In the genomic region with DNA sequence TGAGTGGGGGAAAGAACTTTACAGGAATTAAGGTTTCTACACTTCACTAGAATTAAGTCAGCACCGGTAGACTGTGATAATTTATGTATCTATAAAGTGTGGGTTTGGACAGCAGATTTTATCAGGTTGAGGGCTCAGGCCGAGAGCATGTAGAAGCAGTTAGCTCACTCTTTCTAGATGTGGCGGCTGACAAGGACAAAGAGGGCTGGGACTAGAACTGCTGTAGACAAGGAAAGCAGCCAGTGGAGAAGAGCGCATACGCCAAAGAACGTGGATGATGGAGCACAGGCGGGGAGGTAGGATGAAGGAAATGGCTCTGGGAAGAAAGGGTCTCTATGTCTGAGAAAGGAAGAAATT, we compare ENCODE assay signal across 8 cellular contexts. TPM values are rescaled to one million over a fixed set of nuclear protein-coding genes. Genes with fewer than 3 reads are reported as not detected.
DNase-seq lines count a peak whose midpoint lies in the region; ATAC-seq and TF ChIP-seq lines count a peak whose summit lies in the region.

No MANE protein-coding gene starts in this region.

- H3K9ac ChIP-seq in fibroblast of lung (ENCODE audit: insufficient read depth, low read length), result peak overlapping the region; percentile 95

- POLR2A ChIA-PET in activated B cell treated with CpG ODN at 0.5 μM for 24 hours (lab: Charles Lee), result interaction anchor here (0.6 to 2.7 kb wide), 8 partner anchors 121 to 1256 kb away, joined by 3 to 18 read pairs (median 4); partner anchors contain the start of gene CRLF3

- no peaks in the 10 kb centered on the region for H4K20me1 ChIP-seq in fibroblast of lung (ENCODE audit: control insufficient read depth, extremely low read depth, insufficient read depth, low read length)

- peak overlapping the region; percentile 97 for H3K27ac ChIP-seq in fibroblast of lung (ENCODE audit: insufficient read depth, low read length)

- H3K36me3 Mint-ChIP-seq in activated B cell treated with CpG ODN at 0.5 μM for 24 hours (ENCODE audit: low read depth), result peaks cover 31% of the 10 kb centered on the region

- no peaks in the 10 kb centered on the region for H3K27me3 ChIP-seq in fibroblast of lung (ENCODE audit: control insufficient read depth, insufficient read depth, low read length)

- peak overlapping the region; percentile 97 for H3K27ac Mint-ChIP-seq in activated B cell treated with CpG ODN at 0.5 μM for 24 hours

- H3K79me2 ChIP-seq in fibroblast of lung (ENCODE audit: control insufficient read depth, insufficient read depth, low read length), result peaks cover 23% of the 10 kb centered on the region

- TF ChIP-seq CTCF in activated B cell treated with CpG ODN at 0.5 μM for 24 hours (IDR thresholded peaks at IDR 0.05) (no peak), fibroblast of lung (conservative IDR thresholded peaks at IDR 0.05 in 1 of 2, IDR thresholded peaks at IDR 0.05 in 1 of 2; ENCODE audit: low read depth in 1 of 2, low read length in 2 of 2) (no peak), omental fat pad (IDR thresholded peaks at IDR 0.05) (no peak)

- H3K27me3 Mint-ChIP-seq in activated B cell treated with CpG ODN at 0.5 μM for 24 hours, result no peaks in the 10 kb centered on the region

- ATAC-seq in HG03457 (IDR thresholded peaks at IDR 0.05; ENCODE audit: unreplicated experiment), result peak; percentile 8
- ATAC-seq in activated B cell treated with CpG ODN at 0.5 μM for 24 hours (ENCODE audit: low read depth), result peak; percentile 10
- ATAC-seq in omental fat pad (ENCODE audit: low FRiP score), result peak; percentile 6

- no peaks in the 10 kb centered on the region for H3K36me3 ChIP-seq in fibroblast of lung (ENCODE audit: control insufficient read depth, insufficient read depth, low read length)

- peak overlapping the region; percentile 99 for H2AFZ ChIP-seq in fibroblast of lung (ENCODE audit: low read length)

- intact Hi-C loops in activated B cell treated with CpG ODN at 0.5 μM for 24 hours (cut with micrococcal nuclease), result loop anchor here (1.0 to 10.0 kb wide), 13 partner anchors 74 to 740 kb away; partner anchors contain the start of genes ATAD5, BLMH, CPD and TEFM

- peak overlapping the region; percentile 82 to 100 (median 89) for H3K4me3 ChIP-seq in fibroblast of lung (replicated peaks in 1 of 4; ENCODE audit: control extremely low read depth in 1 of 4, insufficient read depth in 1 of 4, low read depth in 3 of 4, low read length in 4 of 4)

- H3K9me3 ChIP-seq in fibroblast of lung (ENCODE audit: control insufficient read depth, insufficient read depth, low read depth, low read length), result no peaks in the 10 kb centered on the region

- CTCF ChIA-PET in activated B cell treated with CpG ODN at 0.5 μM for 24 hours (lab: Charles Lee), result interaction anchor here (0.8 to 2.4 kb wide), 10 partner anchors 9 to 739 kb away, joined by 3 to 8 read pairs (median 4); no protein-coding TSS in a partner anchor

- H3K9me3 Mint-ChIP-seq in activated B cell treated with CpG ODN at 0.5 μM for 24 hours, result no peaks in the 10 kb centered on the region

- peaks cover 30% of the 10 kb centered on the region for H3K4me1 Mint-ChIP-seq in activated B cell treated with CpG ODN at 0.5 μM for 24 hours

- peaks cover 5% of the 10 kb centered on the region for H3K4me1 ChIP-seq in fibroblast of lung (ENCODE audit: control insufficient read depth, extremely low read depth, insufficient read depth, low read length)

- DNase-seq in NCI-H82 (lab: John Stamatoyannopoulos, UW) (peak; percentile 61), NCI-H82 treated with DMSO at 0.1 percent for 48 hours (lab: John Stamatoyannopoulos, UW; ENCODE audit: unreplicated experiment) (no peak), activated B cell treated with CpG ODN at 0.5 μM for 24 hours (peak; percentile 24), fibroblast of lung (ENCODE audit: low read depth in 2 of 2) (peak in 1 of 2 donors; percentile 25), omental fat pad (ENCODE audit: low spot score) (no peak), mesenteric fat pad (ENCODE audit: low spot score) (no peak), inferior parietal cortex (ENCODE audit: extremely low spot score) (no peak)

- H3K4me3 Mint-ChIP-seq in activated B cell treated with CpG ODN at 0.5 μM for 24 hours, result peak overlapping the region; percentile 97

- H3K4me2 ChIP-seq in fibroblast of lung (ENCODE audit: extremely low read depth, insufficient read depth, low read length), result peak overlapping the region; percentile 92

RNA-seq across cellular contexts. Expression of gene GOSR1, which starts 0.5 kb away (rescaled TPM):
- total RNA-seq in activated B cell treated with CpG ODN at 0.5 μM for 24 hours (59.9 and 60.7 TPM in 2 replicates), fibroblast of lung (19.8 and 28.6 TPM in 2 replicates), omental fat pad (10 to 100 TPM; 41.6 to 58.7 (median 48.8) TPM), mesenteric fat pad (50.9 TPM)
- polyA plus RNA-seq in fibroblast of lung, result 44.5 and 44.7 TPM in 2 replicates
- 32.5 and 40.1 TPM in 2 replicates for polyA plus RNA-seq in fibroblast of lung (2012)
- polyA minus RNA-seq in fibroblast of lung (ENCODE audit: low replicate concordance), result 4.5 and 12.0 TPM in 2 replicates

Comparison
In these comparisons a context has a peak if more than half of its experiments do, and no peak if none do; other contexts are left out.
1. DNase-seq: peak in NCI-H82 (single experiment) and activated B cell treated with CpG ODN at 0.5 μM for 24 hours (single experiment); none in NCI-H82 treated with DMSO at 0.1 percent for 48 hours (single experiment), omental fat pad (single experiment), mesenteric fat pad (single experiment) and inferior parietal cortex (single experiment).
2. Peak in every context shown above with its lines, with median percentiles within 50 percentile points of each other: ATAC-seq.